Comparison of ENCODE assay signal across 23 cellular contexts in the genomic region with DNA sequence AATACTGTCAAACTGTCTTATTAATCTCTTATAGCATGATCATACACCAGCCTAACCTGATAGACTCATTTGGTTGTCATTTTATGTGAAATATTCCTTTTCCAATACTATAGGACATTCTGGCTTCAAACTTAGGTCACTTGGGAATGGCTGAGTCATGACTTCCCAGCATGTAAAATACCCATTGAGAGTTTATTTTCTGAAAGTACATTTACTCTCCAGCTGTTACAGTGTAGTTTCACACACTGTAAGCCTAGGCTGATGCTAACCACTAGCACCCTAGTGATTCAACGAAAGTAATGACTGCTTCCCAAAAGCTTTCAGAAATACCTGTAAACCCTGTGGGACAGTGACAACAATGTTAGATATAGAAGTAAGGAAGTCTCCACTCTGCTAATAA.
DNase-seq lines count a peak whose midpoint lies in the region; TF ChIP-seq lines count a peak whose summit lies in the region.
"Had no signal": no experiment of that assay in that cellular context is flagged by ENCODE, and none has a peak within 500 bp of the region (broad histone marks: within the 10 kb centered on the region; RNA-seq: fewer than 3 reads in every experiment).

No MANE protein-coding gene starts in this region.

- no peak overlapping the region for H3K4me2 ChIP-seq in H9 (ENCODE audit: insufficient read depth, insufficient read length, low read length)
- no peak overlapping the region for H3K4me2 ChIP-seq in fibroblast of lung (ENCODE audit: extremely low read depth, insufficient read depth, low read length)
- H3K4me2 ChIP-seq: PC-9 had no signal

- H3T11ph ChIP-seq in H9 (ENCODE audit: low read length) = no peak overlapping the region

- H3K9me3 ChIP-seq in H9 (ENCODE audit: control insufficient read depth, low read depth, low read length) (no peaks in the 10 kb centered on the region), fibroblast of lung (ENCODE audit: control insufficient read depth, insufficient read depth, low read depth, low read length) (no peaks in the 10 kb centered on the region)
- H3K9me3 ChIP-seq: left ventricle myocardium inferior had no signal

- H3K79me2 ChIP-seq in H9 (ENCODE audit: insufficient read depth, low read length) (no peaks in the 10 kb centered on the region), fibroblast of lung (ENCODE audit: control insufficient read depth, insufficient read depth, low read length) (no peaks in the 10 kb centered on the region)

- no peak overlapping the region for H3K27ac ChIP-seq in H9 (ENCODE audit: insufficient read length, low read depth, low read length)
- H3K27ac ChIP-seq in fibroblast of lung (ENCODE audit: insufficient read depth, low read length) = no peak overlapping the region
- H3K27ac ChIP-seq: left ventricle myocardium inferior, PC-9 had no signal

- H3K56ac ChIP-seq in H9 (ENCODE audit: insufficient read length, low read depth, low read length) = no peak overlapping the region

- no peak overlapping the region for H4K5ac ChIP-seq in H9 (ENCODE audit: insufficient read length, low read depth, low read length)

- no peaks in the 10 kb centered on the region for H3K9me3 Mint-ChIP-seq in H9
- H3K9me3 Mint-ChIP-seq: activated CD4-positive, alpha-beta T cell treated with anti-CD3 and anti-CD28 coated beads, Interleukin-2, amount 10 ng/mL, durations not matched to agents 24 days and 14 days; activated naive CD4-positive, alpha-beta T cell treated with anti-CD3 and anti-CD28 coated beads, Interleukin-2, amount 10 ng/mL, durations not matched to agents 7 days and 5 days; nephron progenitor cell; stimulated activated naive B cell treated with anti-CD40 and anti-IgM and Interleukin-4, amounts not matched to agents 10 μg/mL and 1 μg/mL and 100 μg/mL, for 72 hours; T-helper 1 cell treated with Interleukin-12 subunit alpha and Interleukin-12 subunit beta and Interleukin-4 antibody, amounts not matched to agents 30 μg/mL and 1 μg/mL, for 36 hours had no signal

- H2AFZ ChIP-seq in H9 (ENCODE audit: low read length) (no peak overlapping the region), fibroblast of lung (ENCODE audit: low read length) (no peak overlapping the region)
- H2AFZ ChIP-seq: PC-9 had no signal

- H3K27ac Mint-ChIP-seq in H9 = no peak overlapping the region
- H3K27ac Mint-ChIP-seq: activated CD4-positive, alpha-beta T cell treated with anti-CD3 and anti-CD28 coated beads, Interleukin-2, amount 10 ng/mL, durations not matched to agents 24 days and 14 days; activated naive CD4-positive, alpha-beta T cell treated with anti-CD3 and anti-CD28 coated beads, Interleukin-2, amount 10 ng/mL, durations not matched to agents 7 days and 5 days; CD4-positive, alpha-beta memory T cell; nephron progenitor cell; stimulated activated naive B cell treated with anti-CD40 and anti-IgM and Interleukin-4, amounts not matched to agents 10 μg/mL and 1 μg/mL and 100 μg/mL, for 72 hours; T-helper 1 cell treated with Interleukin-12 subunit alpha and Interleukin-12 subunit beta and Interleukin-4 antibody, amounts not matched to agents 30 μg/mL and 1 μg/mL, for 36 hours had no signal

- H3K27me3 ChIP-seq in H9 (ENCODE audit: insufficient read depth, low read length) (no peaks in the 10 kb centered on the region), fibroblast of lung (ENCODE audit: control insufficient read depth, insufficient read depth, low read length) (no peaks in the 10 kb centered on the region)

- peak overlapping the region; percentile 52 for H3K23ac ChIP-seq in H9 (ENCODE audit: insufficient read length, low read depth, low read length)

- H2BK12ac ChIP-seq in H9 (ENCODE audit: insufficient read length, low read depth, low read length) = no peak overlapping the region

- H4K91ac ChIP-seq in H9 (ENCODE audit: insufficient read length, low read depth, low read length) = no peak overlapping the region

- no peak for DNase-seq in H9
- DNase-seq in RPMI7951 (ENCODE audit: low read depth) = peak; percentile 34
- peak; percentile 50 to 54 for DNase-seq in fibroblast of lung (ENCODE audit: low read depth in 2 of 2)
- peak; percentile 53 for DNase-seq in renal cortical epithelial cell (ENCODE audit: low read depth)
- DNase-seq in NOMO-1 (lab: John Stamatoyannopoulos, UW; ENCODE audit: unreplicated experiment in 2 of 2) = no peak
- DNase-seq in HT-29 (ENCODE audit: low spot score) = no peak
- DNase-seq in DMS53 (lab: John Stamatoyannopoulos, UW) = no peak
- DNase-seq: activated CD4-positive, alpha-beta T cell treated with anti-CD3 and anti-CD28 coated beads, Interleukin-2, amount 10 ng/mL, durations not matched to agents 24 days and 14 days; activated naive CD4-positive, alpha-beta T cell treated with anti-CD3 and anti-CD28 coated beads, Interleukin-2, amount 10 ng/mL, durations not matched to agents 7 days and 5 days; anterior cingulate cortex; CD4-positive, alpha-beta memory T cell; effector CD8-positive, alpha-beta T cell; head of caudate nucleus; left ventricle myocardium inferior; NCI-H1092; NCI-H1930; NCI-H2227 treated with DMSO at 0.1 percent for 48 hours; NCI-H82; nephron progenitor cell; PC-9; stimulated activated CD4-positive, alpha-beta T cell treated with anti-CD3 and anti-CD28 coated beads, Interleukin-1b, Interleukin-23, amount 100 ng/mL, for 48 hours; stimulated activated naive B cell treated with anti-CD40 and anti-IgM and Interleukin-4, amounts not matched to agents 10 μg/mL and 1 μg/mL and 100 μg/mL, for 72 hours had no signal

- no peak overlapping the region for H2BK15ac ChIP-seq in H9 (ENCODE audit: low read depth, low read length)

- no peaks in the 10 kb centered on the region for H3K36me3 Mint-ChIP-seq in H9 (ENCODE audit: insufficient read depth in 1 of 3, low read depth in 3 of 3)
- H3K36me3 Mint-ChIP-seq: activated naive CD4-positive, alpha-beta T cell treated with anti-CD3 and anti-CD28 coated beads, Interleukin-2, amount 10 ng/mL, durations not matched to agents 7 days and 5 days; CD4-positive, alpha-beta memory T cell; stimulated activated naive B cell treated with anti-CD40 and anti-IgM and Interleukin-4, amounts not matched to agents 10 μg/mL and 1 μg/mL and 100 μg/mL, for 72 hours had no signal

- peaks cover 30 to 40% of the 10 kb centered on the region in 2 experiments for H3K4me1 Mint-ChIP-seq in H9
- H3K4me1 Mint-ChIP-seq: activated CD4-positive, alpha-beta T cell treated with anti-CD3 and anti-CD28 coated beads, Interleukin-2, amount 10 ng/mL, durations not matched to agents 24 days and 14 days; activated naive CD4-positive, alpha-beta T cell treated with anti-CD3 and anti-CD28 coated beads, Interleukin-2, amount 10 ng/mL, durations not matched to agents 7 days and 5 days; CD4-positive, alpha-beta memory T cell; stimulated activated naive B cell treated with anti-CD40 and anti-IgM and Interleukin-4, amounts not matched to agents 10 μg/mL and 1 μg/mL and 100 μg/mL, for 72 hours had no signal

- H3K4me1 ChIP-seq in H9 (ENCODE audit: insufficient read depth, low read length) (peaks cover 3% of the 10 kb centered on the region), fibroblast of lung (ENCODE audit: control insufficient read depth, extremely low read depth, insufficient read depth, low read length) (no peaks in the 10 kb centered on the region)

- H4K20me1 ChIP-seq in H9 (ENCODE audit: control insufficient read depth, insufficient read depth, insufficient read length) (no peaks in the 10 kb centered on the region), fibroblast of lung (ENCODE audit: control insufficient read depth, extremely low read depth, insufficient read depth, low read length) (no peaks in the 10 kb centered on the region)

- H2BK20ac ChIP-seq in H9 (ENCODE audit: low read depth, low read length, poor library complexity, severe bottlenecking) = no peak overlapping the region

- no peak overlapping the region for H2BK5ac ChIP-seq in H9 (ENCODE audit: insufficient read length, low read length)

- no peak overlapping the region for H2BK120ac ChIP-seq in H9 (ENCODE audit: low read depth, low read length, poor library complexity, severe bottlenecking)

- WGBS in H9 (ENCODE audit: extremely low coverage, insufficient read length, low lambda C conversion rate) = no CpG with 5 or more reads among the region's 1 CpG

- no peak overlapping the region for H3K4me3 ChIP-seq in fibroblast of lung (replicated peaks in 1 of 4; ENCODE audit: control extremely low read depth in 1 of 4, insufficient read depth in 1 of 4, low read depth in 3 of 4, low read length in 4 of 4)
- H3K4me3 ChIP-seq: left ventricle myocardium inferior, PC-9 had no signal

- no peak overlapping the region for H3K18ac ChIP-seq in H9 (ENCODE audit: insufficient read length, low read depth, low read length)

- H3K4ac ChIP-seq in H9 (ENCODE audit: low read depth, low read length) = no peak overlapping the region

- H3K9ac ChIP-seq in H9 (ENCODE audit: extremely low read depth, insufficient read length, low read length) (no peak overlapping the region), fibroblast of lung (ENCODE audit: insufficient read depth, low read length) (no peak overlapping the region)

- no peak overlapping the region for H3K14ac ChIP-seq in H9 (ENCODE audit: insufficient read depth, low read length)

- H4K8ac ChIP-seq in H9 (replicated peaks; ENCODE audit: insufficient read length, low read depth, low read length) = no peak overlapping the region

- no peak overlapping the region for H2AK5ac ChIP-seq in H9 (ENCODE audit: insufficient read length, low read length)

- no peaks in the 10 kb centered on the region for H3K36me3 ChIP-seq in fibroblast of lung (ENCODE audit: control insufficient read depth, insufficient read depth, low read length)
- H3K36me3 ChIP-seq: left ventricle myocardium inferior had no signal

- H3K27me3 Mint-ChIP-seq in H9 (ENCODE audit: low read depth) = no peaks in the 10 kb centered on the region
- H3K27me3 Mint-ChIP-seq: activated CD4-positive, alpha-beta T cell treated with anti-CD3 and anti-CD28 coated beads, Interleukin-2, amount 10 ng/mL, durations not matched to agents 24 days and 14 days; activated naive CD4-positive, alpha-beta T cell treated with anti-CD3 and anti-CD28 coated beads, Interleukin-2, amount 10 ng/mL, durations not matched to agents 7 days and 5 days; CD4-positive, alpha-beta memory T cell; stimulated activated naive B cell treated with anti-CD40 and anti-IgM and Interleukin-4, amounts not matched to agents 10 μg/mL and 1 μg/mL and 100 μg/mL, for 72 hours had no signal

- H3K23me2 ChIP-seq in H9 (ENCODE audit: insufficient read length, low read depth, low read length, poor library complexity, severe bottlenecking) = no peaks in the 10 kb centered on the region

- TF ChIP-seq CTCF in H9 (conservative IDR thresholded peaks at IDR 0.05) (no peak), fibroblast of lung (conservative IDR thresholded peaks at IDR 0.05 in 1 of 2, IDR thresholded peaks at IDR 0.05 in 1 of 2; ENCODE audit: low read depth in 1 of 2, low read length in 2 of 2) (no peak)

- no peaks in the 10 kb centered on the region for H3K79me1 ChIP-seq in H9 (ENCODE audit: insufficient read depth, low read depth, low read length, poor library complexity, severe bottlenecking)

- no peak overlapping the region for H3K4me3 Mint-ChIP-seq in H9
- H3K4me3 Mint-ChIP-seq: activated CD4-positive, alpha-beta T cell treated with anti-CD3 and anti-CD28 coated beads, Interleukin-2, amount 10 ng/mL, durations not matched to agents 24 days and 14 days; activated naive CD4-positive, alpha-beta T cell treated with anti-CD3 and anti-CD28 coated beads, Interleukin-2, amount 10 ng/mL, durations not matched to agents 7 days and 5 days; CD4-positive, alpha-beta memory T cell; nephron progenitor cell; stimulated activated naive B cell treated with anti-CD40 and anti-IgM and Interleukin-4, amounts not matched to agents 10 μg/mL and 1 μg/mL and 100 μg/mL, for 72 hours; T-helper 1 cell treated with Interleukin-12 subunit alpha and Interleukin-12 subunit beta and Interleukin-4 antibody, amounts not matched to agents 30 μg/mL and 1 μg/mL, for 36 hours had no signal

Comparison
In these comparisons a context has a peak if more than half of its experiments do, and no peak if none do; other contexts are left out.
1. DNase-seq: peak in RPMI7951 (single experiment), fibroblast of lung (2 of 2) and renal cortical epithelial cell (single experiment); none in H9 (single experiment), NOMO-1 (0 of 2), HT-29 (single experiment) and DMS53 (single experiment).